15 cellular contexts compared by ENCODE assay signal in genomic region chr1:200337410-200337809, GRCh38.
DNase-seq lines count a peak whose midpoint lies in the region; ATAC-seq and TF ChIP-seq lines count a peak whose summit lies in the region.
"Had no signal": no experiment of that assay in that cellular context is flagged by ENCODE, and none has a peak within 500 bp of the region (broad histone marks: within the 10 kb centered on the region; RNA-seq: fewer than 3 reads in every experiment).

No MANE protein-coding gene starts in this region.

- ATAC-seq in activated CD4-positive, alpha-beta T cell treated with anti-CD3 and anti-CD28 coated beads for 36 hours, result peak; percentile 47
- peak; percentile 38 for ATAC-seq in HG03354 (IDR thresholded peaks at IDR 0.05; ENCODE audit: poor library complexity, severe bottlenecking, unreplicated experiment)
- ATAC-seq in activated T-helper 17 cell treated with anti-CD3 and anti-CD28 coated beads, Interleukin-2, amount 50 U/mL, for 72 hours (replicated peaks), result no peak

- H3K79me2 ChIP-seq in neural progenitor cell (ENCODE audit: low read depth), result no peaks in the 10 kb centered on the region

- CTCF ChIA-PET in activated CD4-positive, alpha-beta T cell treated with anti-CD3 and anti-CD28 coated beads for 36 hours (lab: Charles Lee), result no interaction called here

- WGBS in stomach, 5 donors, result 67 to 85% (median 81%) methylated on average over 2 of the region's 2 CpGs

- intact Hi-C loops in activated CD4-positive, alpha-beta T cell treated with anti-CD3 and anti-CD28 coated beads for 36 hours (cut with DNase I, micrococcal nuclease), result loop anchor here in 1 of 2 experiments (2.0 kb wide), 1 partner anchor 13 kb away; no protein-coding TSS in a partner anchor
- intact Hi-C loops in stomach (cut with DNase I; ENCODE audit: low total_unique reads), result no loop called here

- no peak for TF ChIP-seq EP300 in stomach (IDR thresholded peaks at IDR 0.05)

- no peaks in the 10 kb centered on the region for H3F3A ChIP-seq in neural progenitor cell (ENCODE audit: low read depth)

- H3K4me3 ChIP-seq in neural progenitor cell (no peak overlapping the region), stomach (no peak overlapping the region)
- H3K4me3 ChIP-seq: tibial nerve had no signal

- H3K4me1 ChIP-seq in neural progenitor cell, result no peaks in the 10 kb centered on the region
- peaks cover 0 to 9% (median 3%) of the 10 kb centered on the region in 4 donors for H3K4me1 ChIP-seq in stomach
- H3K4me1 ChIP-seq: tibial nerve had no signal

- no peak overlapping the region for H3K4me2 ChIP-seq in neural progenitor cell

- no peaks in the 10 kb centered on the region for H3K36me3 Mint-ChIP-seq in activated CD4-positive, alpha-beta T cell treated with anti-CD3 and anti-CD28 coated beads for 36 hours (ENCODE audit: low read depth)
- H3K36me3 Mint-ChIP-seq in activated T-helper 17 cell treated with anti-CD3 and anti-CD28 coated beads, Interleukin-2, amount 50 U/mL, for 72 hours (ENCODE audit: low read depth), result no peaks in the 10 kb centered on the region
- no peaks in the 10 kb centered on the region for H3K36me3 Mint-ChIP-seq in neural progenitor cell

- H3K4me3 Mint-ChIP-seq in activated CD4-positive, alpha-beta T cell treated with anti-CD3 and anti-CD28 coated beads for 36 hours, result no peak overlapping the region
- H3K4me3 Mint-ChIP-seq in activated T-helper 17 cell treated with anti-CD3 and anti-CD28 coated beads, Interleukin-2, amount 50 U/mL, for 72 hours, result no peak overlapping the region
- H3K4me3 Mint-ChIP-seq in neural progenitor cell, result no peak overlapping the region

- no peak overlapping the region for H2AFZ ChIP-seq in neural progenitor cell (replicated peaks)

- H3K9ac ChIP-seq in neural progenitor cell, result no peak overlapping the region

- peaks cover 23% of the 10 kb centered on the region for H3K4me1 Mint-ChIP-seq in activated CD4-positive, alpha-beta T cell treated with anti-CD3 and anti-CD28 coated beads for 36 hours
- no peaks in the 10 kb centered on the region for H3K4me1 Mint-ChIP-seq in activated T-helper 17 cell treated with anti-CD3 and anti-CD28 coated beads, Interleukin-2, amount 50 U/mL, for 72 hours
- H3K4me1 Mint-ChIP-seq in neural progenitor cell, result peaks cover 5% of the 10 kb centered on the region

- TF ChIP-seq CTCF in neural progenitor cell (IDR thresholded peaks at IDR 0.05), result no peak
- no peak for TF ChIP-seq CTCF in stomach (IDR thresholded peaks at IDR 0.05)

- H3K9me3 Mint-ChIP-seq in activated CD4-positive, alpha-beta T cell treated with anti-CD3 and anti-CD28 coated beads for 36 hours (ENCODE audit: low read depth), result no peaks in the 10 kb centered on the region
- H3K9me3 Mint-ChIP-seq in activated T-helper 17 cell treated with anti-CD3 and anti-CD28 coated beads, Interleukin-2, amount 50 U/mL, for 72 hours, result no peaks in the 10 kb centered on the region
- H3K9me3 Mint-ChIP-seq in neural progenitor cell, result no peaks in the 10 kb centered on the region

- H3K27ac Mint-ChIP-seq in activated CD4-positive, alpha-beta T cell treated with anti-CD3 and anti-CD28 coated beads for 36 hours, result peak overlapping the region; percentile 28
- H3K27ac Mint-ChIP-seq in activated T-helper 17 cell treated with anti-CD3 and anti-CD28 coated beads, Interleukin-2, amount 50 U/mL, for 72 hours, result peak overlapping the region; percentile 2
- H3K27ac Mint-ChIP-seq in neural progenitor cell, result peak overlapping the region; percentile 26

- TF ChIP-seq POLR2A in stomach (IDR thresholded peaks at IDR 0.05), result no peak

- H3K27ac ChIP-seq in neural progenitor cell (no peak overlapping the region), stomach (no peak overlapping the region)
- H3K27ac ChIP-seq: tibial nerve had no signal

- H3K27me3 ChIP-seq in neural progenitor cell, result no peaks in the 10 kb centered on the region
- no peaks in the 10 kb centered on the region for H3K27me3 ChIP-seq in stomach
- H3K27me3 ChIP-seq: tibial nerve had no signal

- H3K36me3 ChIP-seq in neural progenitor cell (no peaks in the 10 kb centered on the region), stomach (no peaks in the 10 kb centered on the region)
- H3K36me3 ChIP-seq: tibial nerve had no signal

- POLR2A ChIA-PET in activated CD4-positive, alpha-beta T cell treated with anti-CD3 and anti-CD28 coated beads for 36 hours (lab: Charles Lee), result no interaction called here

- H3K9me3 ChIP-seq in neural progenitor cell (ENCODE audit: low read depth), result no peaks in the 10 kb centered on the region
- no peaks in the 10 kb centered on the region for H3K9me3 ChIP-seq in stomach
- H3K9me3 ChIP-seq: tibial nerve had no signal

- DNase-seq in activated CD4-positive, alpha-beta T cell treated with anti-CD3 and anti-CD28 coated beads for 36 hours, result no peak
- no peak for DNase-seq in activated CD4-positive, alpha-beta T cell treated with anti-CD3 and anti-CD28 coated beads for 4 hours
- no peak for DNase-seq in neural progenitor cell (ENCODE audit: low spot score)
- no peak for DNase-seq in stomach
- no peak for DNase-seq in GM03348 (ENCODE audit: low spot score)
- DNase-seq in DMS114 treated with DMSO at 0.1 percent for 48 hours (lab: John Stamatoyannopoulos, UW; ENCODE audit: unreplicated experiment), result no peak
- DNase-seq: activated CD8-positive, alpha-beta memory T cell treated with anti-CD3 and anti-CD28 coated beads, Interleukin-2, amount 50 U/mL, for 4 hours; anterior cingulate cortex; DMS 273 treated with DMSO at 0.1 percent for 48 hours; NCI-H748 treated with DMSO at 0.1 percent for 48 hours; posterior cingulate gyrus; SHP77 had no signal

- no peaks in the 10 kb centered on the region for H3K27me3 Mint-ChIP-seq in activated CD4-positive, alpha-beta T cell treated with anti-CD3 and anti-CD28 coated beads for 36 hours
- H3K27me3 Mint-ChIP-seq in activated T-helper 17 cell treated with anti-CD3 and anti-CD28 coated beads, Interleukin-2, amount 50 U/mL, for 72 hours, result no peaks in the 10 kb centered on the region
- peaks cover 2% of the 10 kb centered on the region for H3K27me3 Mint-ChIP-seq in neural progenitor cell (ENCODE audit: insufficient read depth, low read depth)

- H4K20me1 ChIP-seq in neural progenitor cell (ENCODE audit: low read depth), result no peaks in the 10 kb centered on the region
